In genomic region chr7:3922175-3922635, GRCh38 we compare ENCODE assay signal across 8 cellular contexts.
DNase-seq lines count a peak whose midpoint lies in the region; ATAC-seq and TF ChIP-seq lines count a peak whose summit lies in the region.

No MANE protein-coding gene starts in this region.

- H2BK5ac ChIP-seq in IMR-90 (ENCODE audit: low read depth, low read length, poor library complexity, severe bottlenecking), result no peak overlapping the region

- H2BK20ac ChIP-seq in IMR-90 (ENCODE audit: low read depth, low read length), result no peak overlapping the region

- no peaks in the 10 kb centered on the region for H4K20me1 ChIP-seq in IMR-90 (ENCODE audit: insufficient read depth, low read length)
- no peaks in the 10 kb centered on the region for H4K20me1 ChIP-seq in mammary epithelial cell (ENCODE audit: insufficient read depth, low read length)

- WGBS in IMR-90 (ENCODE audit: extremely low coverage in 2 of 2, insufficient read length in 1 of 2), 2 experiments, result no CpG with 5 or more reads among the region's 10 CpGs
- WGBS in mammary epithelial cell (ENCODE audit: low coverage, missing lambda C conversion rate), result 49% methylated on average over 8 of the region's 10 CpGs

- no peak overlapping the region for H2AK5ac ChIP-seq in IMR-90 (ENCODE audit: low read depth, low read length)

- no peak for TF ChIP-seq POLR2A in IMR-90 (IDR thresholded peaks at IDR 0.05; ENCODE audit: low read depth, low read length)

- H3K14ac ChIP-seq in IMR-90 (replicated peaks; ENCODE audit: low read depth, low read length), result no peak overlapping the region

- no peaks in the 10 kb centered on the region for H3K9me3 Mint-ChIP-seq in activated CD4-positive, alpha-beta memory T cell treated with anti-CD3 and anti-CD28 coated beads, Interleukin-2, amount 10 ng/mL, durations not matched to agents 7 days and 5 days

- H3K4me3 ChIP-seq in IMR-90 (ENCODE audit: insufficient read depth, low read depth, low read length) (no peak overlapping the region), mammary epithelial cell (replicated peaks in 1 of 3; ENCODE audit: insufficient read depth in 1 of 3, low read depth in 2 of 3, low read length in 3 of 3) (no peak overlapping the region)

- H3K27ac ChIP-seq in IMR-90 (ENCODE audit: insufficient read depth, low read length) (peak overlapping the region; percentile 19; the same call in 1 of the 2 replicates), mammary epithelial cell (ENCODE audit: insufficient read depth, low read depth, low read length) (no peak overlapping the region)

- peaks cover 2% of the 10 kb centered on the region for H3K27me3 Mint-ChIP-seq in activated CD4-positive, alpha-beta memory T cell treated with anti-CD3 and anti-CD28 coated beads, Interleukin-2, amount 10 ng/mL, durations not matched to agents 7 days and 5 days

- H3K4me3 Mint-ChIP-seq in activated CD4-positive, alpha-beta memory T cell treated with anti-CD3 and anti-CD28 coated beads, Interleukin-2, amount 10 ng/mL, durations not matched to agents 7 days and 5 days, result no peak overlapping the region

- H3K18ac ChIP-seq in IMR-90 (ENCODE audit: low read depth, low read length), result no peak overlapping the region; the same call in 1 of the 2 replicates

- no peak overlapping the region for H2BK120ac ChIP-seq in IMR-90 (ENCODE audit: low read depth, low read length)

- no peaks in the 10 kb centered on the region for H3K36me3 Mint-ChIP-seq in activated CD4-positive, alpha-beta memory T cell treated with anti-CD3 and anti-CD28 coated beads, Interleukin-2, amount 10 ng/mL, durations not matched to agents 7 days and 5 days (ENCODE audit: low read depth)

- TF ChIP-seq RAD21 in IMR-90 (IDR thresholded peaks at IDR 0.05; ENCODE audit: low read length), result no peak; the same call in 1 of the 2 replicates

- CTCF ChIA-PET in IMR-90 (lab: Yijun Ruan, JAX) (no interaction called here), mammary epithelial cell (lab: Charles Lee; ENCODE audit: low non-redundant PET) (interaction anchor here (0.6 kb wide), 2 partner anchors 382 to 555 kb away, joined by 4 to 6 read pairs; no protein-coding TSS in a partner anchor)
- CTCF ChIA-PET in activated CD4-positive, alpha-beta memory T cell treated with anti-CD3 and anti-CD28 coated beads, Interleukin-2, amount 10 ng/mL, durations not matched to agents 7 days and 5 days (lab: Charles Lee), result no interaction called here

- POLR2A ChIA-PET in IMR-90 (lab: Charles Lee; ENCODE audit: unreplicated experiment), result no interaction called here
- POLR2A ChIA-PET in activated CD4-positive, alpha-beta memory T cell treated with anti-CD3 and anti-CD28 coated beads, Interleukin-2, amount 10 ng/mL, durations not matched to agents 7 days and 5 days (lab: Charles Lee), result no interaction called here

- H2AFZ ChIP-seq in IMR-90 (replicated peaks; ENCODE audit: low read length, poor library complexity) (no peak overlapping the region), mammary epithelial cell (ENCODE audit: low read depth, low read length) (no peak overlapping the region)

- H3K27me3 ChIP-seq in IMR-90 (ENCODE audit: control insufficient read depth, insufficient read depth, low read length) (no peaks in the 10 kb centered on the region), mammary epithelial cell (ENCODE audit: insufficient read depth, low read length) (no peaks in the 10 kb centered on the region)

- TF ChIP-seq CTCF in AG09319 (IDR thresholded peaks at IDR 0.05; ENCODE audit: low read depth, low read length), result no peak; the same call in 1 of the 2 replicates
- TF ChIP-seq CTCF in IMR-90 (conservative IDR thresholded peaks at IDR 0.05; ENCODE audit: low read depth, low read length), result no peak
- peak in 1 of 2 donors; percentile 33 for TF ChIP-seq CTCF in mammary epithelial cell (conservative IDR thresholded peaks at IDR 0.05 in 1 of 2, IDR thresholded peaks at IDR 0.05 in 1 of 2; ENCODE audit: extremely low read depth in 1 of 2, insufficient read depth in 1 of 2, low read depth in 1 of 2, low read length in 2 of 2)
- TF ChIP-seq CTCF in GM13977 (IDR thresholded peaks at IDR 0.05; ENCODE audit: extremely low read depth, insufficient read depth, missing control alignments), result no peak

- no peaks in the 10 kb centered on the region for H3K36me3 ChIP-seq in IMR-90 (ENCODE audit: control insufficient read depth, insufficient read depth, low read length)
- H3K36me3 ChIP-seq in mammary epithelial cell (ENCODE audit: insufficient read depth, low read length), result no peaks in the 10 kb centered on the region

- no peaks in the 10 kb centered on the region for H3K79me1 ChIP-seq in IMR-90 (ENCODE audit: low read depth in 1 of 2, low read length in 2 of 2)

- no peak overlapping the region; the same call in 1 of the 2 replicates for H3K4me2 ChIP-seq in IMR-90 (ENCODE audit: low read depth, low read length)
- H3K4me2 ChIP-seq in mammary epithelial cell (ENCODE audit: insufficient read depth, low read depth, low read length), result no peak overlapping the region

- peaks cover 3% of the 10 kb centered on the region for H3K4me1 Mint-ChIP-seq in activated CD4-positive, alpha-beta memory T cell treated with anti-CD3 and anti-CD28 coated beads, Interleukin-2, amount 10 ng/mL, durations not matched to agents 7 days and 5 days

- peak; percentile 25 for DNase-seq in AG09319 (ENCODE audit: extremely low read depth, low read depth)
- DNase-seq in IMR-90, result peak; percentile 90
- peak; percentile 70 for DNase-seq in mammary epithelial cell
- DNase-seq in kidney tubule cell (ENCODE audit: low spot score), result peak; percentile 95
- DNase-seq in stimulated activated CD4-positive, alpha-beta T cell treated with anti-CD3 and anti-CD28 coated beads, Interleukin-15, amount 100 ng/mL, for 24 hours, result no peak
- no peak for DNase-seq in activated CD4-positive, alpha-beta memory T cell treated with anti-CD3 and anti-CD28 coated beads, Interleukin-2, amount 10 ng/mL, durations not matched to agents 7 days and 5 days
- no peak for DNase-seq in GM13977 (ENCODE audit: low spot score)
- no peak for DNase-seq in stimulated activated CD4-positive, alpha-beta T cell treated with anti-CD3 and anti-CD28 coated beads, Interleukin-2, amount 100 ng/mL, for 24 hours

- H2BK15ac ChIP-seq in IMR-90 (ENCODE audit: low read depth, low read length), result no peak overlapping the region

- dilution Hi-C loops in IMR-90 (cut with HindIII; ENCODE audit: low sequenced_read_pairs, unreplicated experiment), result no loop called here
- dilution Hi-C loops in mammary epithelial cell (cut with HindIII; ENCODE audit: low sequenced_read_pairs), result no loop called here

- peaks cover 3% of the 10 kb centered on the region; the same call in 1 of the 2 replicates for H3K4me1 ChIP-seq in IMR-90 (ENCODE audit: control insufficient read depth, insufficient read depth, low read length)
- no peaks in the 10 kb centered on the region for H3K4me1 ChIP-seq in mammary epithelial cell (ENCODE audit: insufficient read depth, low read length)

- H4K91ac ChIP-seq in IMR-90 (ENCODE audit: insufficient read depth, low read depth, low read length), result no peak overlapping the region; the same call in 1 of the 2 replicates

- H3K9ac ChIP-seq in IMR-90 (ENCODE audit: low read depth, low read length), result no peak overlapping the region; the same call in 1 of the 2 replicates
- no peak overlapping the region for H3K9ac ChIP-seq in mammary epithelial cell (ENCODE audit: insufficient read depth, low read length)

- H2AK9ac ChIP-seq in IMR-90 (replicated peaks; ENCODE audit: low read depth, low read length, poor library complexity), result no peak overlapping the region

- H3K23ac ChIP-seq in IMR-90 (ENCODE audit: low read depth, low read length), result no peak overlapping the region

- peak overlapping the region; percentile 35; the same call in 1 of the 2 replicates for H4K5ac ChIP-seq in IMR-90 (ENCODE audit: low read depth, low read length)

- H3K79me2 ChIP-seq in mammary epithelial cell (ENCODE audit: insufficient read depth, low read length), result no peaks in the 10 kb centered on the region

- ATAC-seq in IMR-90 (ENCODE audit: low read depth), result peak; percentile 92

- intact Hi-C loops in IMR-90 (cut with micrococcal nuclease) (loop anchor here (10.0 kb wide), 1 partner anchor 553 kb away; no protein-coding TSS in a partner anchor), mammary epithelial cell (cut with micrococcal nuclease) (loop anchor here (1.0 to 2.0 kb wide), 2 partner anchors 85 to 709 kb away; no protein-coding TSS in a partner anchor)

- no peak overlapping the region for H4K8ac ChIP-seq in IMR-90 (ENCODE audit: low read depth in 2 of 2, low read length in 2 of 2)

- no peak overlapping the region for H3K4ac ChIP-seq in IMR-90 (ENCODE audit: low read depth, low read length)

- H3K9me1 ChIP-seq in IMR-90 (ENCODE audit: insufficient read depth, low read length), result no peaks in the 10 kb centered on the region

- H3K27ac Mint-ChIP-seq in activated CD4-positive, alpha-beta memory T cell treated with anti-CD3 and anti-CD28 coated beads, Interleukin-2, amount 10 ng/mL, durations not matched to agents 7 days and 5 days, result no peak overlapping the region

- no TSS peak for BruUV-seq in IMR-90 (replicated peaks; lab: Mats Ljungman, UMichigan)
- BruUV-seq in mammary epithelial cell (replicated peaks; lab: Mats Ljungman, UMichigan), result no TSS peak

- no peak overlapping the region for H3K56ac ChIP-seq in IMR-90 (ENCODE audit: extremely low read depth, insufficient read depth, low read length)

- in situ Hi-C loops in IMR-90 (cut with MboI; ENCODE audit: low sequenced_read_pairs) (no loop called here), mammary epithelial cell (cut with MboI; ENCODE audit: low sequenced_read_pairs in 2 of 2) (loop anchor here in 1 of 2 donors (25.0 kb wide), 1 partner anchor 565 kb away; no protein-coding TSS in a partner anchor), GM13977 (cut with MboI; ENCODE audit: low pct_unique_long_range_greater_than_20kb, low sequenced_read_pairs, unreplicated experiment) (no loop called here)

- H3K9me3 ChIP-seq in IMR-90 (ENCODE audit: control insufficient read depth, insufficient read depth, low read length) (no peaks in the 10 kb centered on the region; the same call in 1 of the 2 replicates), mammary epithelial cell (replicated peaks; ENCODE audit: insufficient read depth, low read length) (peaks cover 19% of the 10 kb centered on the region)

TF ChIP-seq in IMR-90, 13 proteins besides CTCF, POLR2A, EP300 and RAD21 (continues in another document):
- TF ChIP-seq SMC3 (IDR thresholded peaks at IDR 0.05; ENCODE audit: low read depth, low read length), result no peak
- TF ChIP-seq ELK1 (IDR thresholded peaks at IDR 0.05; ENCODE audit: borderline replicate concordance, low read depth, low read length), result no peak
- peak; percentile 89 for TF ChIP-seq MAFK (IDR thresholded peaks at IDR 0.05; ENCODE audit: low read depth, low read length)
- TF ChIP-seq CHD1 (IDR thresholded peaks at IDR 0.05; ENCODE audit: low read depth, low read length), result no peak

Comparison
In these comparisons a context has a peak if more than half of its experiments do, and no peak if none do; other contexts are left out.
1. DNase-seq: peak in AG09319 (single experiment), IMR-90 (single experiment), mammary epithelial cell (single experiment) and kidney tubule cell (single experiment); none in stimulated activated CD4-positive, alpha-beta T cell treated with anti-CD3 and anti-CD28 coated beads, Interleukin-15, amount 100 ng/mL, for 24 hours (single experiment), activated CD4-positive, alpha-beta memory T cell treated with anti-CD3 and anti-CD28 coated beads, Interleukin-2, amount 10 ng/mL, durations not matched to agents 7 days and 5 days (single experiment), GM13977 (single experiment) and stimulated activated CD4-positive, alpha-beta T cell treated with anti-CD3 and anti-CD28 coated beads, Interleukin-2, amount 100 ng/mL, for 24 hours (0 of 2).